Comparison of ENCODE assay signal across 23 cellular contexts in genomic region chr21:44293551-44294231, GRCh38. TPM values are rescaled to one million over a fixed set of nuclear protein-coding genes. Genes with fewer than 3 reads are reported as not detected.
DNase-seq lines count a peak whose midpoint lies in the region; ATAC-seq, FAIRE-seq and TF ChIP-seq lines count a peak whose summit lies in the region.
"Had no signal": no experiment of that assay in that cellular context is flagged by ENCODE, and none has a peak within 500 bp of the region (broad histone marks: within the 10 kb centered on the region; RNA-seq: fewer than 3 reads in every experiment).

No MANE protein-coding gene starts in this region.

- peaks cover 3% of the 10 kb centered on the region; the same call in 1 of the 2 replicates for H3K79me2 ChIP-seq in GM12878 (ENCODE audit: control insufficient read depth, insufficient read depth, low read length)
- no peaks in the 10 kb centered on the region for H3K79me2 ChIP-seq in PC-9 (ENCODE audit: low read depth)

- CTCF ChIA-PET in activated CD4-positive, alpha-beta T cell treated with anti-CD3 and anti-CD28 coated beads, Interleukin-2, amount 10 ng/mL, durations not matched to agents 7 days and 5 days (lab: Charles Lee): interaction anchor here (1.8 kb wide), 1 partner anchor 11 kb away, joined by 5 read pairs; no protein-coding TSS in a partner anchor
- CTCF ChIA-PET in activated CD4-positive, alpha-beta T cell treated with anti-CD3 and anti-CD28 coated beads for 36 hours (lab: Charles Lee): interaction anchor here (0.5 kb wide), 1 partner anchor 790 kb away, joined by 3 read pairs; no protein-coding TSS in a partner anchor
- CTCF ChIA-PET in GM12878 (lab: Yijun Ruan, JAX): no interaction called here
- CTCF ChIA-PET in PC-9 (lab: Charles Lee): no interaction called here

- H3K9ac ChIP-seq in GM12878 (ENCODE audit: control insufficient read depth, insufficient read depth, low read length): no peak overlapping the region

- TF ChIP-seq EP300 in GM12878 (IDR thresholded peaks at IDR 0.05; ENCODE audit: borderline replicate concordance in 1 of 2, control insufficient read depth in 1 of 2, low read depth in 2 of 2, low read length in 2 of 2): no peak

- no peak for TF ChIP-seq CTCF in GM12878 (IDR thresholded peaks at IDR 0.05 in 2 of 3, conservative IDR thresholded peaks at IDR 0.05 in 1 of 3; ENCODE audit: control insufficient read depth in 2 of 3, extremely low read depth in 1 of 3, insufficient read depth in 1 of 3, low read depth in 3 of 3, low read length in 3 of 3)
- TF ChIP-seq CTCF in PC-9 (conservative IDR thresholded peaks at IDR 0.05): no peak

- BruUV-seq in GM12878 (replicated peaks; lab: Mats Ljungman, UMichigan) (no TSS peak), PC-9 (replicated peaks; lab: Mats Ljungman, UMichigan) (no TSS peak)

- intact Hi-C loops in activated CD4-positive, alpha-beta T cell treated with anti-CD3 and anti-CD28 coated beads for 36 hours (cut with DNase I, micrococcal nuclease): no loop called here
- intact Hi-C loops in GM12878 (cut with micrococcal nuclease; ENCODE audit: unreplicated experiment): no loop called here
- intact Hi-C loops in PC-9 (cut with micrococcal nuclease; ENCODE audit: unreplicated experiment): no loop called here

- 64% methylated on average over 33 of the region's 33 CpGs for WGBS in GM12878 (ENCODE audit: insufficient coverage, insufficient replicate concordance, low lambda C conversion rate, missing lambda C conversion rate)

- in situ Hi-C loops in GM12878 (cut with MboI): no loop called here

- POLR2A ChIA-PET in activated CD4-positive, alpha-beta T cell treated with anti-CD3 and anti-CD28 coated beads, Interleukin-2, amount 10 ng/mL, durations not matched to agents 7 days and 5 days (lab: Charles Lee): no interaction called here
- POLR2A ChIA-PET in activated CD4-positive, alpha-beta T cell treated with anti-CD3 and anti-CD28 coated beads for 36 hours (lab: Charles Lee): no interaction called here
- POLR2A ChIA-PET in GM12878 (lab: Charles Lee) (no interaction called here), PC-9 (lab: Charles Lee; ENCODE audit: unreplicated experiment) (interaction anchor here (0.6 kb wide), 1 partner anchor 245 kb away, joined by 3 read pairs; no protein-coding TSS in a partner anchor)

- RAD21 ChIA-PET in GM12878 (lab: Charles Lee; ENCODE audit: unreplicated experiment): no interaction called here

- H3K4me1 ChIP-seq in GM12878 (ENCODE audit: control insufficient read depth, insufficient read depth, low read length) (peaks cover 35% of the 10 kb centered on the region), PC-9 (replicated peaks; ENCODE audit: insufficient read depth) (peaks cover 18% of the 10 kb centered on the region; the same call in 1 of the 2 replicates)

- H3F3A ChIP-seq in PC-9 (ENCODE audit: insufficient read depth, low read depth): peaks cover 10% of the 10 kb centered on the region; the same call in 1 of the 2 replicates

- H3K36me3 Mint-ChIP-seq in activated CD4-positive, alpha-beta T cell treated with anti-CD3 and anti-CD28 coated beads, Interleukin-2, amount 10 ng/mL, durations not matched to agents 7 days and 5 days (ENCODE audit: low read depth): no peaks in the 10 kb centered on the region
- H3K36me3 Mint-ChIP-seq in activated CD4-positive, alpha-beta T cell treated with anti-CD3 and anti-CD28 coated beads for 36 hours (ENCODE audit: low read depth): no peaks in the 10 kb centered on the region

- no peaks in the 10 kb centered on the region for H3K27me3 ChIP-seq in GM12878 (replicated peaks in 1 of 2; ENCODE audit: control insufficient read depth in 2 of 2, insufficient read depth in 2 of 2, low read length in 1 of 2)
- 0 out of 2 replicates have a peak, but pooled peaks cover 4% of the 10 kb centered on the region for H3K27me3 ChIP-seq in PC-9 (ENCODE audit: insufficient read depth, low read depth)
- H3K27me3 ChIP-seq: BLaER1, hepatocyte, ovary, upper lobe of left lung had no signal

- H2AFZ ChIP-seq in GM12878 (ENCODE audit: control insufficient read depth, low read depth, low read length): no peak overlapping the region
- H2AFZ ChIP-seq in PC-9: no peak overlapping the region
- H2AFZ ChIP-seq: hepatocyte had no signal

- ATAC-seq in activated CD4-positive, alpha-beta T cell treated with anti-CD3 and anti-CD28 coated beads for 36 hours: no peak
- no peak for ATAC-seq in GM12878
- no peak for ATAC-seq in GM21786 (IDR thresholded peaks at IDR 0.05; ENCODE audit: unreplicated experiment)

- no peak for TF ChIP-seq POLR2A in GM12878 (IDR thresholded peaks at IDR 0.05; ENCODE audit: low read depth, low read length)
- no peak for TF ChIP-seq POLR2A in H54 (IDR thresholded peaks at IDR 0.05; ENCODE audit: low read depth, low read length)

- peak overlapping the region; percentile 10 for H3K4me3 Mint-ChIP-seq in activated CD4-positive, alpha-beta T cell treated with anti-CD3 and anti-CD28 coated beads, Interleukin-2, amount 10 ng/mL, durations not matched to agents 7 days and 5 days
- H3K4me3 Mint-ChIP-seq in activated CD4-positive, alpha-beta T cell treated with anti-CD3 and anti-CD28 coated beads for 36 hours: no peak overlapping the region

- DNase-seq in activated CD4-positive, alpha-beta T cell treated with anti-CD3 and anti-CD28 coated beads, Interleukin-2, amount 10 ng/mL, durations not matched to agents 7 days and 5 days: peak; percentile 41
- DNase-seq in activated CD4-positive, alpha-beta T cell treated with anti-CD3 and anti-CD28 coated beads for 36 hours: no peak
- peak; percentile 30 to 39 for DNase-seq in stimulated activated CD8-positive, alpha-beta memory T cell treated with anti-CD3 and anti-CD28 coated beads, Interleukin-7, amount 100 ng/mL, for 4 hours (ENCODE audit: low read depth in 2 of 2)
- DNase-seq in stimulated activated CD8-positive, alpha-beta memory T cell treated with anti-CD3 and anti-CD28 coated beads, Interleukin-4, amount 100 ng/mL, for 48 hours: no peak
- no peak for DNase-seq in GM12878 (ENCODE audit: low read depth, low spot score)
- no peak for DNase-seq in H54 (ENCODE audit: insufficient read length, low spot score)
- no peak for DNase-seq in PC-9
- DNase-seq: DMS 273 treated with DMSO at 0.1 percent for 48 hours, GDM1, mammary epithelial cell, NCI-H524 treated with DMSO at 0.1 percent for 48 hours, RPMI8226 had no signal

- FAIRE-seq in GM12878 (lab: Jason Lieb, UNC): no peak
- FAIRE-seq in H54 (lab: Jason Lieb, UNC): no peak
- FAIRE-seq: A549, endothelial cell of umbilical vein, islet of Langerhans had no signal

- H3K9me2 ChIP-seq in PC-9 (ENCODE audit: insufficient read depth): no peaks in the 10 kb centered on the region

- SMC1A ChIA-PET in GM12878 (lab: Charles Lee; ENCODE audit: uncharacterized antibody, unreplicated experiment): interaction anchor here (1.1 kb wide), 1 partner anchor 10 kb away, joined by 3 read pairs; no protein-coding TSS in a partner anchor

- H3K27ac ChIP-seq in GM12878 (ENCODE audit: control insufficient read depth, insufficient read depth) (no peak overlapping the region), PC-9 (no peak overlapping the region)
- H3K27ac ChIP-seq: hepatocyte, ovary, upper lobe of left lung had no signal

- H4K20me1 ChIP-seq in GM12878 (ENCODE audit: control insufficient read depth, insufficient read depth) (no peaks in the 10 kb centered on the region; the same call in 1 of the 2 replicates), PC-9 (ENCODE audit: insufficient read depth) (no peaks in the 10 kb centered on the region)
- H4K20me1 ChIP-seq: BLaER1 had no signal

- no peak overlapping the region for H3K4me3 ChIP-seq in GM12878
- no peak overlapping the region for H3K4me3 ChIP-seq in PC-9
- H3K4me3 ChIP-seq: A549, BLaER1, hepatocyte, ovary, upper lobe of left lung had no signal

- H3K9me3 ChIP-seq in GM12878 (replicated peaks; ENCODE audit: control insufficient read depth, insufficient read depth, low read length) (no peaks in the 10 kb centered on the region), PC-9 (ENCODE audit: insufficient read depth, low read depth) (no peaks in the 10 kb centered on the region)
- H3K9me3 ChIP-seq: A549, BLaER1, ovary, upper lobe of left lung had no signal

- no peak for TF ChIP-seq RAD21 in GM12878 (IDR thresholded peaks at IDR 0.05; ENCODE audit: insufficient read depth, low read depth, low read length)

- H3K4me2 ChIP-seq in GM12878 (ENCODE audit: control insufficient read depth, insufficient read depth) (no peak overlapping the region), PC-9 (no peak overlapping the region)
- H3K4me2 ChIP-seq: hepatocyte had no signal

- H3K27me3 Mint-ChIP-seq in activated CD4-positive, alpha-beta T cell treated with anti-CD3 and anti-CD28 coated beads, Interleukin-2, amount 10 ng/mL, durations not matched to agents 7 days and 5 days: no peaks in the 10 kb centered on the region
- H3K27me3 Mint-ChIP-seq in activated CD4-positive, alpha-beta T cell treated with anti-CD3 and anti-CD28 coated beads for 36 hours: no peaks in the 10 kb centered on the region

- no peaks in the 10 kb centered on the region for H3K9me3 Mint-ChIP-seq in activated CD4-positive, alpha-beta T cell treated with anti-CD3 and anti-CD28 coated beads, Interleukin-2, amount 10 ng/mL, durations not matched to agents 7 days and 5 days
- no peaks in the 10 kb centered on the region for H3K9me3 Mint-ChIP-seq in activated CD4-positive, alpha-beta T cell treated with anti-CD3 and anti-CD28 coated beads for 36 hours (ENCODE audit: low read depth)

- no peaks in the 10 kb centered on the region for H3K36me3 ChIP-seq in GM12878 (ENCODE audit: control insufficient read depth in 2 of 2, insufficient read depth in 2 of 2, low read length in 1 of 2)
- no peaks in the 10 kb centered on the region for H3K36me3 ChIP-seq in PC-9 (ENCODE audit: low read depth)
- H3K36me3 ChIP-seq: BLaER1, ovary, upper lobe of left lung had no signal

- H3K4me1 Mint-ChIP-seq in activated CD4-positive, alpha-beta T cell treated with anti-CD3 and anti-CD28 coated beads, Interleukin-2, amount 10 ng/mL, durations not matched to agents 7 days and 5 days: peaks cover 33% of the 10 kb centered on the region
- H3K4me1 Mint-ChIP-seq in activated CD4-positive, alpha-beta T cell treated with anti-CD3 and anti-CD28 coated beads for 36 hours: peaks cover 23% of the 10 kb centered on the region

- H3K27ac Mint-ChIP-seq in activated CD4-positive, alpha-beta T cell treated with anti-CD3 and anti-CD28 coated beads, Interleukin-2, amount 10 ng/mL, durations not matched to agents 7 days and 5 days: no peak overlapping the region
- H3K27ac Mint-ChIP-seq in activated CD4-positive, alpha-beta T cell treated with anti-CD3 and anti-CD28 coated beads for 36 hours: no peak overlapping the region

RNA-seq across cellular contexts. Expression of gene PFKL, which starts 6.2 kb away (rescaled TPM):
- total RNA-seq in activated CD4-positive, alpha-beta T cell treated with anti-CD3 and anti-CD28 coated beads, Interleukin-2, amount 10 ng/mL, durations not matched to agents 7 days and 5 days: 100 to 1,000 TPM; 190 to 210 TPM
- 100 to 1,000 TPM; 167 to 202 TPM for total RNA-seq in activated CD4-positive, alpha-beta T cell treated with anti-CD3 and anti-CD28 coated beads for 36 hours
- 144 and 180 TPM in 2 replicates for total RNA-seq in GM12878 (2013; cell fraction: nucleolus; rRNA removed)
- total RNA-seq in GM12878 (2014; rRNA removed) (127 and 146 TPM in 2 replicates), GM12878 (2014; rRNA removed; fragmentation: Illumina TruSeq; extraction: Trizol) (52.6 and 56.1 TPM in 2 replicates), GM12878 (2021) (192 and 194 TPM in 2 replicates), PC-9 (2021) (67.5 and 73.8 TPM in 2 replicates)
- 60.4 TPM for polyA plus RNA-seq in GM12878 (2011; ENCODE audit: low read depth)
- polyA plus RNA-seq in GM12878 (2011; rRNA removed) (43.3 and 94.2 TPM in 2 replicates), GM12878 (2014; fragmentation: Illumina TruSeq; extraction: Trizol) (7.8 and 45.7 TPM in 2 replicates), GM12878 (2014; fragmentation: Nextera tagmentation; extraction: Ambion mirVana) (10 to 100 TPM in 1 of 2 experiments, 1 to 10 TPM in 1; 1.2 to 11.2 TPM), GM12878 (2014; rRNA removed) (130 and 154 TPM in 2 replicates), GM12878 (2016; fragmentation: Nextera tagmentation; extraction: Ambion mirVana) (100 to 1,000 TPM; 184 to 191 TPM)
- 130 and 162 TPM in 2 replicates for polyA plus RNA-seq in GM12878 (2011; cell fraction: cytosol; rRNA removed)
- 550 and 578 TPM in 2 replicates for polyA plus RNA-seq in GM12878 (2011; cell fraction: nucleus; rRNA removed)
- polyA plus RNA-seq in GM12878 (2012): 148 and 190 TPM in 2 replicates
- polyA minus RNA-seq in GM12878 (2011; rRNA and poly(A)+ RNA removed): 76.6 and 156 TPM in 2 replicates
- polyA minus RNA-seq in GM12878 (2011; cell fraction: cytosol; rRNA and poly(A)+ RNA removed): 59.1 and 73.4 TPM in 2 replicates
- 62.3 and 85.3 TPM in 2 replicates for polyA minus RNA-seq in GM12878 (2011; cell fraction: nucleus; rRNA and poly(A)+ RNA removed)

RNA-seq across cellular contexts. Expression of gene AIRE, which starts 8.0 kb away (rescaled TPM):
- under 1 TPM; 0.27 to 0.30 TPM for total RNA-seq in activated CD4-positive, alpha-beta T cell treated with anti-CD3 and anti-CD28 coated beads, Interleukin-2, amount 10 ng/mL, durations not matched to agents 7 days and 5 days
- total RNA-seq in activated CD4-positive, alpha-beta T cell treated with anti-CD3 and anti-CD28 coated beads for 36 hours: not detected
- total RNA-seq in GM12878 (2013; cell fraction: nucleolus; rRNA removed): 0.81 and 0.83 TPM in 2 replicates
- not detected in 2 replicates for total RNA-seq in GM12878 (2014; rRNA removed)
- total RNA-seq in GM12878 (2014; rRNA removed; fragmentation: Illumina TruSeq; extraction: Trizol): not detected in 2 replicates
- total RNA-seq in GM12878 (2021): 0.10 TPM in 1 of 2 replicates, not detected in the other
- not detected for polyA plus RNA-seq in GM12878 (2011; ENCODE audit: low read depth)
- polyA plus RNA-seq in GM12878 (2011; rRNA removed): 0.03 and 0.05 TPM in 2 replicates
- polyA plus RNA-seq in GM12878 (2011; cell fraction: cytosol; rRNA removed): 0.04 and 0.08 TPM in 2 replicates
- polyA plus RNA-seq in GM12878 (2011; cell fraction: nucleus; rRNA removed): 0.61 and 1.2 TPM in 2 replicates
- 0.04 TPM in 1 of 2 replicates, not detected in the other for polyA plus RNA-seq in GM12878 (2012)
- not detected in 2 replicates for polyA plus RNA-seq in GM12878 (2014; fragmentation: Illumina TruSeq; extraction: Trizol)
- polyA plus RNA-seq in GM12878 (2014; fragmentation: Nextera tagmentation; extraction: Ambion mirVana): not detected
- polyA plus RNA-seq in GM12878 (2014; rRNA removed): not detected in 2 replicates
- not detected for polyA plus RNA-seq in GM12878 (2016; fragmentation: Nextera tagmentation; extraction: Ambion mirVana)
- polyA minus RNA-seq in GM12878 (2011; rRNA and poly(A)+ RNA removed): 0.10 and 0.15 TPM in 2 replicates
- polyA minus RNA-seq in GM12878 (2011; cell fraction: cytosol; rRNA and poly(A)+ RNA removed): not detected in 2 replicates
- polyA minus RNA-seq in GM12878 (2011; cell fraction: nucleus; rRNA and poly(A)+ RNA removed): 0.10 and 0.12 TPM in 2 replicates
- total RNA-seq in PC-9 (2021): not detected in 2 replicates
- total RNA-seq: H4, LHCN-M2, mammary epithelial cell, ovary, upper lobe of left lung had no signal
- polyA plus RNA-seq: A549, mammary epithelial cell, ovary had no signal

RNA-seq across cellular contexts. Expression of gene DNMT3L, which starts 32.0 kb away (rescaled TPM):
- total RNA-seq in activated CD4-positive, alpha-beta T cell treated with anti-CD3 and anti-CD28 coated beads, Interleukin-2, amount 10 ng/mL, durations not matched to agents 7 days and 5 days: not detected
- total RNA-seq in activated CD4-positive, alpha-beta T cell treated with anti-CD3 and anti-CD28 coated beads for 36 hours: not detected
- total RNA-seq in GM12878 (2013; cell fraction: nucleolus; rRNA removed): not detected in 2 replicates
- not detected in 2 replicates for total RNA-seq in GM12878 (2014; rRNA removed)
- total RNA-seq in GM12878 (2014; rRNA removed; fragmentation: Illumina TruSeq; extraction: Trizol): not detected in 2 replicates
- not detected in 2 replicates for total RNA-seq in GM12878 (2021)
- polyA plus RNA-seq in GM12878 (2011; ENCODE audit: low read depth): not detected
- not detected in 2 replicates for polyA plus RNA-seq in GM12878 (2011; rRNA removed)
- not detected in 2 replicates for polyA plus RNA-seq in GM12878 (2011; cell fraction: cytosol; rRNA removed)
- not detected in 2 replicates for polyA plus RNA-seq in GM12878 (2011; cell fraction: nucleus; rRNA removed)
- not detected in 2 replicates for polyA plus RNA-seq in GM12878 (2012)
- not detected in 2 replicates for polyA plus RNA-seq in GM12878 (2014; fragmentation: Illumina TruSeq; extraction: Trizol)
- not detected for polyA plus RNA-seq in GM12878 (2014; fragmentation: Nextera tagmentation; extraction: Ambion mirVana)
- not detected in 2 replicates for polyA plus RNA-seq in GM12878 (2014; rRNA removed)
- not detected for polyA plus RNA-seq in GM12878 (2016; fragmentation: Nextera tagmentation; extraction: Ambion mirVana)
- not detected in 2 replicates for polyA minus RNA-seq in GM12878 (2011; rRNA and poly(A)+ RNA removed)
- polyA minus RNA-seq in GM12878 (2011; cell fraction: cytosol; rRNA and poly(A)+ RNA removed): not detected in 2 replicates
- polyA minus RNA-seq in GM12878 (2011; cell fraction: nucleus; rRNA and poly(A)+ RNA removed): not detected in 2 replicates
- not detected in 2 replicates for total RNA-seq in PC-9 (2021)
- total RNA-seq: endothelial cell of umbilical vein, H4, hepatocyte, LHCN-M2, mammary epithelial cell, myocyte, ovary, upper lobe of left lung had no signal
- polyA plus RNA-seq: A549, endothelial cell of umbilical vein, mammary epithelial cell, ovary had no signal

RNA-seq across cellular contexts. Expression of gene CFAP410, which starts 45.5 kb away (rescaled TPM):
- 10 to 100 TPM; 11.6 to 16.0 TPM for total RNA-seq in activated CD4-positive, alpha-beta T cell treated with anti-CD3 and anti-CD28 coated beads, Interleukin-2, amount 10 ng/mL, durations not matched to agents 7 days and 5 days
- total RNA-seq in activated CD4-positive, alpha-beta T cell treated with anti-CD3 and anti-CD28 coated beads for 36 hours: 10 to 100 TPM in 1 of 2 experiments, 1 to 10 TPM in 1; 7.3 to 11.4 TPM
- total RNA-seq in GM12878 (2013; cell fraction: nucleolus; rRNA removed): 19.8 and 23.7 TPM in 2 replicates
- 16.8 and 24.6 TPM in 2 replicates for total RNA-seq in GM12878 (2014; rRNA removed)
- 2.6 and 2.8 TPM in 2 replicates for total RNA-seq in GM12878 (2014; rRNA removed; fragmentation: Illumina TruSeq; extraction: Trizol)
- total RNA-seq in GM12878 (2021): 20.3 and 23.6 TPM in 2 replicates
- polyA plus RNA-seq in GM12878 (2011; ENCODE audit: low read depth): 4.9 TPM
- 2.8 and 5.2 TPM in 2 replicates for polyA plus RNA-seq in GM12878 (2011; rRNA removed)
- 8.2 and 16.1 TPM in 2 replicates for polyA plus RNA-seq in GM12878 (2011; cell fraction: cytosol; rRNA removed)
- 87.0 and 101 TPM in 2 replicates for polyA plus RNA-seq in GM12878 (2011; cell fraction: nucleus; rRNA removed)
- polyA plus RNA-seq in GM12878 (2012): 21.9 and 22.9 TPM in 2 replicates
- 0.52 and 1.3 TPM in 2 replicates for polyA plus RNA-seq in GM12878 (2014; fragmentation: Illumina TruSeq; extraction: Trizol)
- 1 to 10 TPM in 1 of 2 experiments, under 1 TPM in 1; 0.14 to 2.1 TPM for polyA plus RNA-seq in GM12878 (2014; fragmentation: Nextera tagmentation; extraction: Ambion mirVana)
- polyA plus RNA-seq in GM12878 (2014; rRNA removed): 24.8 and 27.1 TPM in 2 replicates
- 10 to 100 TPM; 17.5 to 20.9 TPM for polyA plus RNA-seq in GM12878 (2016; fragmentation: Nextera tagmentation; extraction: Ambion mirVana)
- polyA minus RNA-seq in GM12878 (2011; rRNA and poly(A)+ RNA removed): 1.4 and 5.8 TPM in 2 replicates
- polyA minus RNA-seq in GM12878 (2011; cell fraction: cytosol; rRNA and poly(A)+ RNA removed): 1.8 and 2.8 TPM in 2 replicates
- 7.5 and 11.9 TPM in 2 replicates for polyA minus RNA-seq in GM12878 (2011; cell fraction: nucleus; rRNA and poly(A)+ RNA removed)
- 12.5 and 23.9 TPM in 2 replicates for total RNA-seq in PC-9 (2021)

RNA-seq across cellular contexts. Expression of gene ICOSLG, which starts 52.9 kb away (rescaled TPM):
- 1 to 10 TPM; 4.9 to 5.5 TPM for total RNA-seq in activated CD4-positive, alpha-beta T cell treated with anti-CD3 and anti-CD28 coated beads, Interleukin-2, amount 10 ng/mL, durations not matched to agents 7 days and 5 days
- 1 to 10 TPM; 2.4 to 2.8 TPM for total RNA-seq in activated CD4-positive, alpha-beta T cell treated with anti-CD3 and anti-CD28 coated beads for 36 hours
- total RNA-seq in GM12878 (2013; cell fraction: nucleolus; rRNA removed): 61.3 and 69.5 TPM in 2 replicates
- 5.6 and 6.3 TPM in 2 replicates for total RNA-seq in GM12878 (2014; rRNA removed)
- total RNA-seq in GM12878 (2014; rRNA removed; fragmentation: Illumina TruSeq; extraction: Trizol): 3.5 and 3.8 TPM in 2 replicates
- total RNA-seq in GM12878 (2021): 15.1 and 16.4 TPM in 2 replicates
- 8.4 TPM for polyA plus RNA-seq in GM12878 (2011; ENCODE audit: low read depth)
- polyA plus RNA-seq in GM12878 (2011; rRNA removed): 6.6 and 16.3 TPM in 2 replicates
- 11.5 and 12.4 TPM in 2 replicates for polyA plus RNA-seq in GM12878 (2011; cell fraction: cytosol; rRNA removed)
- polyA plus RNA-seq in GM12878 (2011; cell fraction: nucleus; rRNA removed): 38.7 and 45.9 TPM in 2 replicates
- polyA plus RNA-seq in GM12878 (2012): 14.8 and 16.7 TPM in 2 replicates
- polyA plus RNA-seq in GM12878 (2014; fragmentation: Illumina TruSeq; extraction: Trizol): 5.1 and 13.9 TPM in 2 replicates
- polyA plus RNA-seq in GM12878 (2014; fragmentation: Nextera tagmentation; extraction: Ambion mirVana): 1 to 10 TPM in 1 of 2 experiments, under 1 TPM in 1; 0.84 to 1.5 TPM
- polyA plus RNA-seq in GM12878 (2014; rRNA removed): 11.5 and 11.7 TPM in 2 replicates
- 1 to 10 TPM; 5.3 to 6.2 TPM for polyA plus RNA-seq in GM12878 (2016; fragmentation: Nextera tagmentation; extraction: Ambion mirVana)
- 10.8 and 11.6 TPM in 2 replicates for polyA minus RNA-seq in GM12878 (2011; rRNA and poly(A)+ RNA removed)
- polyA minus RNA-seq in GM12878 (2011; cell fraction: cytosol; rRNA and poly(A)+ RNA removed): 4.9 and 9.8 TPM in 2 replicates
- polyA minus RNA-seq in GM12878 (2011; cell fraction: nucleus; rRNA and poly(A)+ RNA removed): 7.0 and 12.5 TPM in 2 replicates
- total RNA-seq in PC-9 (2021): 2.9 and 3.9 TPM in 2 replicates

Comparison
In these comparisons a context has a peak if more than half of its experiments do, and no peak if none do; other contexts are left out.
1. DNase-seq: peak in activated CD4-positive, alpha-beta T cell treated with anti-CD3 and anti-CD28 coated beads, Interleukin-2, amount 10 ng/mL, durations not matched to agents 7 days and 5 days (single experiment) and stimulated activated CD8-positive, alpha-beta memory T cell treated with anti-CD3 and anti-CD28 coated beads, Interleukin-7, amount 100 ng/mL, for 4 hours (2 of 2); none in activated CD4-positive, alpha-beta T cell treated with anti-CD3 and anti-CD28 coated beads for 36 hours (single experiment), stimulated activated CD8-positive, alpha-beta memory T cell treated with anti-CD3 and anti-CD28 coated beads, Interleukin-4, amount 100 ng/mL, for 48 hours (single experiment), GM12878 (single experiment), H54 (single experiment) and PC-9 (0 of 2).
2. CTCF ChIA-PET loops: an anchor here in activated CD4-positive, alpha-beta T cell treated with anti-CD3 and anti-CD28 coated beads, Interleukin-2, amount 10 ng/mL, durations not matched to agents 7 days and 5 days (1.8 kb wide) and activated CD4-positive, alpha-beta T cell treated with anti-CD3 and anti-CD28 coated beads for 36 hours (0.5 kb wide); none called in GM12878 and PC-9.